26 cellular contexts compared by ENCODE assay signal in genomic region chr18:35379421-35379820, GRCh38. TPM values are rescaled to one million over a fixed set of nuclear protein-coding genes. Genes with fewer than 3 reads are reported as not detected.
A peak's percentile ranks its signal among the peaks of the same experiment; 100 is the strongest.
DNase-seq lines count a peak whose midpoint lies in the region; ATAC-seq, FAIRE-seq and TF ChIP-seq lines count a peak whose summit lies in the region.
"Had no signal": no experiment of that assay in that cellular context is flagged by ENCODE, and none has a peak within 500 bp of the region (broad histone marks: within the 10 kb centered on the region; RNA-seq: fewer than 3 reads in every experiment).

No MANE protein-coding gene starts in this region.

- H3K79me2 ChIP-seq in HepG2 (ENCODE audit: insufficient read depth, low read length) = no peaks in the 10 kb centered on the region
- H3K79me2 ChIP-seq in GM12878 (ENCODE audit: control insufficient read depth, insufficient read depth, low read length) = no peaks in the 10 kb centered on the region
- H3K79me2 ChIP-seq in mesendoderm (ENCODE audit: control insufficient read depth, insufficient read depth, low read length) = no peaks in the 10 kb centered on the region

- no peak overlapping the region for H3K27ac Mint-ChIP-seq in type B pancreatic cell
- H3K27ac Mint-ChIP-seq: CD4-positive, alpha-beta memory T cell had no signal

- H3K9ac ChIP-seq in HepG2 (ENCODE audit: insufficient read depth, low read depth, low read length) (no peak overlapping the region), GM12878 (ENCODE audit: control insufficient read depth, insufficient read depth, low read length) (no peak overlapping the region), mesendoderm (ENCODE audit: low read length) (no peak overlapping the region)
- H3K9ac ChIP-seq: BLaER1 treated with 17β-estradiol and CSF1 and Interleukin-3, amounts not matched to agents 10 nM and 100 nM had no signal

- no peak overlapping the region for H2BK15ac ChIP-seq in mesendoderm (replicated peaks; ENCODE audit: low read depth)

- POLR2A ChIA-PET in HepG2 (lab: Yijun Ruan, JAX) = no interaction called here
- POLR2A ChIA-PET in GM12878 (lab: Charles Lee) = no interaction called here

- H2BK5ac ChIP-seq in mesendoderm (ENCODE audit: low read length) = no peak overlapping the region

- no peak overlapping the region for H4K5ac ChIP-seq in mesendoderm (ENCODE audit: low read length)

- SMC1A ChIA-PET in GM12878 (lab: Charles Lee; ENCODE audit: uncharacterized antibody, unreplicated experiment) = interaction anchor here (0.8 to 1.8 kb wide), 2 partner anchors 35 to 148 kb away, joined by 3 to 5 read pairs; partner anchors contain the start of gene ZNF24

- TF ChIP-seq CTCF in HepG2 (CRISPR knock-in tag; IDR thresholded peaks at IDR 0.05) (no peak), right lobe of liver (IDR thresholded peaks at IDR 0.05) (no peak), GM12878 (IDR thresholded peaks at IDR 0.05 in 2 of 3, conservative IDR thresholded peaks at IDR 0.05 in 1 of 3; ENCODE audit: control insufficient read depth in 2 of 3, extremely low read depth in 1 of 3, insufficient read depth in 1 of 3, low read depth in 3 of 3, low read length in 3 of 3) (no peak), type B pancreatic cell (conservative IDR thresholded peaks at IDR 0.05) (no peak)

- no peak overlapping the region for H3K4ac ChIP-seq in mesendoderm (ENCODE audit: low read depth, low read length)

- H4K20me1 ChIP-seq in HepG2 (ENCODE audit: insufficient read depth, low read length) (no peaks in the 10 kb centered on the region), GM12878 (ENCODE audit: control insufficient read depth, insufficient read depth) (no peaks in the 10 kb centered on the region)
- H4K20me1 ChIP-seq: BLaER1 treated with 17β-estradiol and CSF1 and Interleukin-3, amounts not matched to agents 10 nM and 100 nM had no signal

- no peak overlapping the region for H4K8ac ChIP-seq in mesendoderm (ENCODE audit: low read depth, low read length)

- H3K23ac ChIP-seq in mesendoderm (ENCODE audit: low read length) = no peak overlapping the region

- TF ChIP-seq RAD21 in HepG2 (CRISPR knock-in tag; IDR thresholded peaks at IDR 0.05) (no peak), GM12878 (IDR thresholded peaks at IDR 0.05; ENCODE audit: insufficient read depth, low read depth, low read length) (no peak)

- 5% methylated on average over 2 of the region's 2 CpGs for WGBS in HepG2 (ENCODE audit: low lambda C conversion rate)
- WGBS in right lobe of liver (ENCODE audit: insufficient coverage, low coverage, low lambda C conversion rate, missing lambda C conversion rate) = 73% methylated on average over 2 of the region's 2 CpGs
- WGBS in GM12878 (ENCODE audit: insufficient coverage, insufficient replicate concordance, low lambda C conversion rate, missing lambda C conversion rate) = 36% methylated on average over 2 of the region's 2 CpGs
- no CpG with 5 or more reads among the region's 2 CpGs for WGBS in mesendoderm (ENCODE audit: extremely low coverage, insufficient coverage, low lambda C conversion rate)

- H3K4me3 ChIP-seq in HepG2 (replicated peaks in 1 of 3; ENCODE audit: insufficient read depth in 1 of 3, low read depth in 2 of 3, low read length in 3 of 3) (no peak overlapping the region), right lobe of liver (no peak overlapping the region), GM12878 (no peak overlapping the region), mesendoderm (ENCODE audit: low read length) (no peak overlapping the region)
- H3K4me3 ChIP-seq: A549; BLaER1 treated with 17β-estradiol and CSF1 and Interleukin-3, amounts not matched to agents 10 nM and 100 nM; HAP-1 had no signal

- H3K27ac ChIP-seq in HepG2 (ENCODE audit: extremely low read length, insufficient read depth, low read length) (no peak overlapping the region), right lobe of liver (no peak overlapping the region), GM12878 (ENCODE audit: control insufficient read depth, insufficient read depth) (no peak overlapping the region), mesendoderm (ENCODE audit: low read depth, low read length) (no peak overlapping the region)
- H3K27ac ChIP-seq: A549; BLaER1 treated with 17β-estradiol and CSF1 and Interleukin-3, amounts not matched to agents 10 nM and 100 nM had no signal

- no peaks in the 10 kb centered on the region; a peak in 1 of 5 replicates for H3K27me3 ChIP-seq in HepG2 (ENCODE audit: control insufficient read depth in 1 of 2, insufficient read depth in 2 of 2, low read length in 2 of 2)
- H3K27me3 ChIP-seq in right lobe of liver = no peaks in the 10 kb centered on the region
- H3K27me3 ChIP-seq in GM12878 (replicated peaks in 1 of 2; ENCODE audit: control insufficient read depth in 2 of 2, insufficient read depth in 2 of 2, low read length in 1 of 2) = no peaks in the 10 kb centered on the region
- no peaks in the 10 kb centered on the region for H3K27me3 ChIP-seq in mesendoderm (ENCODE audit: insufficient read depth, low read length, poor library complexity)
- H3K27me3 ChIP-seq: BE2C had no signal

- H3K4me1 Mint-ChIP-seq in type B pancreatic cell (ENCODE audit: unreplicated experiment) = no peaks in the 10 kb centered on the region

- intact Hi-C loops in HepG2 (cut with micrococcal nuclease; ENCODE audit: unreplicated experiment) = no loop called here
- intact Hi-C loops in right lobe of liver (cut with DNase I) = no loop called here
- intact Hi-C loops in GM12878 (cut with micrococcal nuclease; ENCODE audit: unreplicated experiment) = no loop called here

- H2AK5ac ChIP-seq in mesendoderm (ENCODE audit: low read length) = no peak overlapping the region

- H3K36me3 ChIP-seq in HepG2 (replicated peaks in 1 of 2; ENCODE audit: control insufficient read depth in 1 of 2, insufficient read depth in 2 of 2, low read length in 2 of 2) (no peaks in the 10 kb centered on the region), right lobe of liver (no peaks in the 10 kb centered on the region), GM12878 (ENCODE audit: control insufficient read depth in 2 of 2, insufficient read depth in 2 of 2, low read length in 1 of 2) (no peaks in the 10 kb centered on the region), mesendoderm (ENCODE audit: control insufficient read depth, insufficient read depth, low read length) (no peaks in the 10 kb centered on the region)
- H3K36me3 ChIP-seq: BE2C; BLaER1 treated with 17β-estradiol and CSF1 and Interleukin-3, amounts not matched to agents 10 nM and 100 nM; HAP-1 had no signal

- DNase-seq in HepG2 (ENCODE audit: low spot score) (no peak), right lobe of liver (no peak), GM12878 (ENCODE audit: low read depth, low spot score) (no peak), mesendoderm (peak; percentile 11), type B pancreatic cell (ENCODE audit: extremely low spot score, unreplicated experiment) (no peak), activated gamma-delta T cell (lab: John Stamatoyannopoulos, UW) (no peak), NCI-H1092 treated with DMSO at 0.1 percent for 48 hours (lab: John Stamatoyannopoulos, UW) (no peak), NCI-H1436 treated with DMSO at 0.1 percent for 48 hours (lab: John Stamatoyannopoulos, UW) (no peak)
- DNase-seq: 8988T; ACHN; AML-193; BE2C; Calu3; CD4-positive, alpha-beta memory T cell; COR-L47; DMS79; EL; GDM1; GOT3 had no signal

- H3K27me3 Mint-ChIP-seq in type B pancreatic cell = peaks cover 37% of the 10 kb centered on the region

- FAIRE-seq in HepG2 (lab: Jason Lieb, UNC) (no peak), GM12878 (lab: Jason Lieb, UNC) (no peak)
- FAIRE-seq: A549, GM12891, GM18507, H54 had no signal

- BruUV-seq in HepG2 (replicated peaks; lab: Mats Ljungman, UMichigan) (no TSS peak), GM12878 (replicated peaks; lab: Mats Ljungman, UMichigan) (no TSS peak)

- peak overlapping the region; percentile 56 for H2AFZ ChIP-seq in HepG2 (ENCODE audit: low read length)
- H2AFZ ChIP-seq in GM12878 (ENCODE audit: control insufficient read depth, low read depth, low read length) = no peak overlapping the region

- in situ Hi-C loops in HepG2 (cut with HindIII; ENCODE audit: extremely low pct_ligation_motif_present, low pct_unique_long_range_greater_than_20kb) = loop anchor here (25.0 kb wide), 1 partner anchor 583 kb away; the partner anchor contains the start of gene RMP24
- in situ Hi-C loops in GM12878 (cut with MboI) = no loop called here

- H3K56ac ChIP-seq in mesendoderm (ENCODE audit: low read length) = no peak overlapping the region

- H3K9me3 Mint-ChIP-seq in type B pancreatic cell = no peaks in the 10 kb centered on the region

- H3K18ac ChIP-seq in mesendoderm (ENCODE audit: low read length) = no peak overlapping the region

- peak overlapping the region; percentile 14 for H3K4me3 Mint-ChIP-seq in type B pancreatic cell
- H3K4me3 Mint-ChIP-seq: CD14-positive monocyte had no signal

- H3K4me1 ChIP-seq in HepG2 (ENCODE audit: insufficient read depth, low read length) (peaks cover 6% of the 10 kb centered on the region; the same call in 1 of the 2 replicates), right lobe of liver (peaks cover 0 to 4% (median 0%) of the 10 kb centered on the region in 4 donors), GM12878 (ENCODE audit: control insufficient read depth, insufficient read depth, low read length) (no peaks in the 10 kb centered on the region), mesendoderm (ENCODE audit: control insufficient read depth, low read depth, low read length) (no peaks in the 10 kb centered on the region)
- H3K4me1 ChIP-seq: A549, BE2C, HAP-1 had no signal

- H3K36me3 Mint-ChIP-seq in type B pancreatic cell = no peaks in the 10 kb centered on the region
- H3K36me3 Mint-ChIP-seq: CD4-positive, alpha-beta memory T cell had no signal

- H3K9me3 ChIP-seq in HepG2 (ENCODE audit: low read length) (no peaks in the 10 kb centered on the region), right lobe of liver (no peaks in the 10 kb centered on the region), GM12878 (replicated peaks; ENCODE audit: control insufficient read depth, insufficient read depth, low read length) (no peaks in the 10 kb centered on the region)
- H3K9me3 ChIP-seq: A549, BE2C, HAP-1 had no signal

- no peak for TF ChIP-seq EP300 in HepG2 (IDR thresholded peaks at IDR 0.05; ENCODE audit: low read depth in 2 of 2, low read length in 2 of 2)
- TF ChIP-seq EP300 in HepG2 (CRISPR knock-in tag; IDR thresholded peaks at IDR 0.05; ENCODE audit: borderline replicate concordance) = no peak
- no peak for TF ChIP-seq EP300 in GM12878 (IDR thresholded peaks at IDR 0.05; ENCODE audit: borderline replicate concordance in 1 of 2, control insufficient read depth in 1 of 2, low read depth in 2 of 2, low read length in 2 of 2)

- CTCF ChIA-PET in HepG2 (lab: Yijun Ruan, JAX; ENCODE audit: low intra/inter-chr PET ratio, low total read pairs) = no interaction called here
- CTCF ChIA-PET in GM12878 (lab: Yijun Ruan, JAX) = interaction anchor here (1.6 kb wide), 1 partner anchor 571 kb away, joined by 3 read pairs; no protein-coding TSS in a partner anchor

- H3K4me2 ChIP-seq in HepG2 (ENCODE audit: low read depth, low read length) (no peak overlapping the region), GM12878 (ENCODE audit: control insufficient read depth, insufficient read depth) (no peak overlapping the region), mesendoderm (ENCODE audit: low read length) (no peak overlapping the region)
- H3K4me2 ChIP-seq: A549; BLaER1 treated with 17β-estradiol and CSF1 and Interleukin-3, amounts not matched to agents 10 nM and 100 nM had no signal

- no peak overlapping the region for H2BK120ac ChIP-seq in mesendoderm (ENCODE audit: low read depth, low read length)

- TF ChIP-seq POLR2A in HepG2 (IDR thresholded peaks at IDR 0.05; ENCODE audit: insufficient read depth in 1 of 2, low read depth in 2 of 2, low read length in 2 of 2) = no peak
- TF ChIP-seq POLR2A in right lobe of liver (IDR thresholded peaks at IDR 0.05) = no peak
- TF ChIP-seq POLR2A in GM12878 (IDR thresholded peaks at IDR 0.05; ENCODE audit: low read depth, low read length) = no peak

- no peaks in the 10 kb centered on the region for H3K79me1 ChIP-seq in mesendoderm (ENCODE audit: low read length)

- RAD21 ChIA-PET in GM12878 (lab: Charles Lee; ENCODE audit: unreplicated experiment) = no interaction called here

- ATAC-seq in HepG2 = no peak
- no peak for ATAC-seq in right lobe of liver
- ATAC-seq in GM12878 = no peak
- ATAC-seq: A549 had no signal

RNA-seq across cellular contexts. Expression of gene ZNF396, which starts 2.3 kb away (rescaled TPM):
- total RNA-seq in HepG2 (2016; rRNA removed; fragmentation: Illumina TruSeq; extraction: Trizol) (0.75 and 1.6 TPM in 2 replicates), right lobe of liver (1 to 10 TPM in 4 of 6 experiments, under 1 TPM in 2; 0.62 to 1.9 (median 1.5) TPM), GM12878 (2014; rRNA removed) (0.51 and 0.76 TPM in 2 replicates), GM12878 (2014; rRNA removed; fragmentation: Illumina TruSeq; extraction: Trizol) (0.58 and 0.60 TPM in 2 replicates), GM12878 (2021) (0.45 and 0.46 TPM in 2 replicates), type B pancreatic cell (ENCODE audit: low replicate concordance) (4.8 and 4.9 TPM in 2 replicates)
- total RNA-seq in HepG2 (2016; cell fraction: cytosol; rRNA removed; fragmentation: Illumina TruSeq; extraction: Trizol; ENCODE audit: low read depth) = 0.18 and 0.40 TPM in 2 replicates
- total RNA-seq in HepG2 (2016; cell fraction: insoluble cytoplasmic fraction; rRNA removed; fragmentation: Illumina TruSeq; extraction: Trizol) = 1.2 TPM in 2 replicates
- 0.69 and 0.93 TPM in 2 replicates for total RNA-seq in HepG2 (2016; cell fraction: membrane; rRNA removed; fragmentation: Illumina TruSeq; extraction: Trizol)
- 0.78 and 1.1 TPM in 2 replicates for total RNA-seq in HepG2 (2016; cell fraction: nucleus; rRNA removed; fragmentation: Illumina TruSeq; extraction: Trizol)
- polyA plus RNA-seq in HepG2 (2011; rRNA removed) (0.25 and 0.47 TPM in 2 replicates), GM12878 (2011; rRNA removed) (0.60 and 0.84 TPM in 2 replicates), GM12878 (2014; fragmentation: Illumina TruSeq; extraction: Trizol) (0.48 and 1.3 TPM in 2 replicates), GM12878 (2014; fragmentation: Nextera tagmentation; extraction: Ambion mirVana) (under 1 TPM; 0.14 to 0.37 TPM), GM12878 (2014; rRNA removed) (0.24 and 0.33 TPM in 2 replicates), GM12878 (2016; fragmentation: Nextera tagmentation; extraction: Ambion mirVana) (under 1 TPM; 0.40 to 0.79 TPM)
- 0.17 and 0.27 TPM in 2 replicates for polyA plus RNA-seq in HepG2 (2011; cell fraction: cytosol; rRNA removed)
- polyA plus RNA-seq in HepG2 (2011; cell fraction: nucleus; rRNA removed) = 0.31 and 0.80 TPM in 2 replicates
- 0.39 and 0.67 TPM in 2 replicates for polyA plus RNA-seq in HepG2 (2012)
- 0.05 and 0.12 TPM in 2 replicates for polyA plus RNA-seq in HepG2 (2016; cell fraction: cytosol; fragmentation: Illumina TruSeq; extraction: Trizol; ENCODE audit: low read depth)
- polyA plus RNA-seq in HepG2 (2016; cell fraction: insoluble cytoplasmic fraction; fragmentation: Illumina TruSeq; extraction: Trizol; ENCODE audit: low read depth) = 1.0 and 1.3 TPM in 2 replicates
- 0.16 and 0.18 TPM in 2 replicates for polyA plus RNA-seq in HepG2 (2016; cell fraction: membrane; fragmentation: Illumina TruSeq; extraction: Trizol; ENCODE audit: low read depth)
- polyA plus RNA-seq in HepG2 (2016; cell fraction: nucleus; fragmentation: Illumina TruSeq; extraction: Trizol; ENCODE audit: insufficient read depth, low read depth) = 1.2 and 2.7 TPM in 2 replicates
- 0.54 TPM in 1 of 2 replicates, not detected in the other for polyA minus RNA-seq in HepG2 (2011; rRNA and poly(A)+ RNA removed; ENCODE audit: low replicate concordance)
- polyA minus RNA-seq in HepG2 (2011; cell fraction: cytosol; rRNA and poly(A)+ RNA removed) = 0.20 TPM in 1 of 2 replicates, not detected in the other
- polyA minus RNA-seq in HepG2 (2011; cell fraction: nucleus; rRNA and poly(A)+ RNA removed) = 1.0 and 1.7 TPM in 2 replicates
- total RNA-seq in GM12878 (2013; cell fraction: nucleolus; rRNA removed) = 3.6 and 3.8 TPM in 2 replicates
- 0.35 TPM for polyA plus RNA-seq in GM12878 (2011; ENCODE audit: low read depth)
- 0.22 and 0.31 TPM in 2 replicates for polyA plus RNA-seq in GM12878 (2011; cell fraction: cytosol; rRNA removed)
- polyA plus RNA-seq in GM12878 (2011; cell fraction: nucleus; rRNA removed) = 0.26 and 0.31 TPM in 2 replicates
- 0.43 and 0.69 TPM in 2 replicates for polyA plus RNA-seq in GM12878 (2012)
- 0.51 and 0.62 TPM in 2 replicates for polyA minus RNA-seq in GM12878 (2011; rRNA and poly(A)+ RNA removed)
- polyA minus RNA-seq in GM12878 (2011; cell fraction: cytosol; rRNA and poly(A)+ RNA removed) = not detected in 2 replicates
- 0.29 and 0.36 TPM in 2 replicates for polyA minus RNA-seq in GM12878 (2011; cell fraction: nucleus; rRNA and poly(A)+ RNA removed)
- 0.42 TPM for polyA plus RNA-seq in mesendoderm (2013, experiment 1 of 2)
- 0.62 TPM for polyA plus RNA-seq in mesendoderm (2013, experiment 2 of 2)

RNA-seq across cellular contexts. Expression of gene ZNF24, which starts 35.2 kb away (rescaled TPM):
- total RNA-seq in HepG2 (2016; rRNA removed; fragmentation: Illumina TruSeq; extraction: Trizol) (41.1 and 79.4 TPM in 2 replicates), right lobe of liver (10 to 100 TPM; 17.7 to 31.5 (median 25.5) TPM), GM12878 (2014; rRNA removed) (19.7 and 25.1 TPM in 2 replicates), GM12878 (2014; rRNA removed; fragmentation: Illumina TruSeq; extraction: Trizol) (30.7 and 31.5 TPM in 2 replicates), GM12878 (2021) (34.0 and 34.6 TPM in 2 replicates), type B pancreatic cell (ENCODE audit: low replicate concordance) (52.6 and 64.1 TPM in 2 replicates)
- total RNA-seq in HepG2 (2016; cell fraction: cytosol; rRNA removed; fragmentation: Illumina TruSeq; extraction: Trizol; ENCODE audit: low read depth) = 3.0 and 3.5 TPM in 2 replicates
- 42.2 and 74.3 TPM in 2 replicates for total RNA-seq in HepG2 (2016; cell fraction: insoluble cytoplasmic fraction; rRNA removed; fragmentation: Illumina TruSeq; extraction: Trizol)
- 14.5 and 17.5 TPM in 2 replicates for total RNA-seq in HepG2 (2016; cell fraction: membrane; rRNA removed; fragmentation: Illumina TruSeq; extraction: Trizol)
- 38.9 and 40.1 TPM in 2 replicates for total RNA-seq in HepG2 (2016; cell fraction: nucleus; rRNA removed; fragmentation: Illumina TruSeq; extraction: Trizol)
- polyA plus RNA-seq in HepG2 (2011; rRNA removed) (15.3 and 19.5 TPM in 2 replicates), GM12878 (2011; rRNA removed) (28.8 and 43.1 TPM in 2 replicates), GM12878 (2014; fragmentation: Illumina TruSeq; extraction: Trizol) (25.9 and 35.3 TPM in 2 replicates), GM12878 (2014; fragmentation: Nextera tagmentation; extraction: Ambion mirVana) (10 to 100 TPM; 19.3 to 41.6 TPM), GM12878 (2014; rRNA removed) (12.4 and 13.6 TPM in 2 replicates), GM12878 (2016; fragmentation: Nextera tagmentation; extraction: Ambion mirVana) (10 to 100 TPM; 27.7 to 41.7 TPM)
- polyA plus RNA-seq in HepG2 (2011; cell fraction: cytosol; rRNA removed) = 6.8 and 11.2 TPM in 2 replicates
- 16.1 and 19.5 TPM in 2 replicates for polyA plus RNA-seq in HepG2 (2011; cell fraction: nucleus; rRNA removed)
- polyA plus RNA-seq in HepG2 (2012) = 20.6 and 22.9 TPM in 2 replicates
- polyA plus RNA-seq in HepG2 (2016; cell fraction: cytosol; fragmentation: Illumina TruSeq; extraction: Trizol; ENCODE audit: low read depth) = 1.2 and 1.3 TPM in 2 replicates
- polyA plus RNA-seq in HepG2 (2016; cell fraction: insoluble cytoplasmic fraction; fragmentation: Illumina TruSeq; extraction: Trizol; ENCODE audit: low read depth) = 47.3 and 52.5 TPM in 2 replicates
- polyA plus RNA-seq in HepG2 (2016; cell fraction: membrane; fragmentation: Illumina TruSeq; extraction: Trizol; ENCODE audit: low read depth) = 4.5 and 5.5 TPM in 2 replicates
- 35.4 and 37.7 TPM in 2 replicates for polyA plus RNA-seq in HepG2 (2016; cell fraction: nucleus; fragmentation: Illumina TruSeq; extraction: Trizol; ENCODE audit: insufficient read depth, low read depth)
- 21.1 and 37.0 TPM in 2 replicates for polyA minus RNA-seq in HepG2 (2011; rRNA and poly(A)+ RNA removed; ENCODE audit: low replicate concordance)
- 18.9 and 21.4 TPM in 2 replicates for polyA minus RNA-seq in HepG2 (2011; cell fraction: cytosol; rRNA and poly(A)+ RNA removed)
- polyA minus RNA-seq in HepG2 (2011; cell fraction: nucleus; rRNA and poly(A)+ RNA removed) = 58.4 and 65.5 TPM in 2 replicates
- total RNA-seq in GM12878 (2013; cell fraction: nucleolus; rRNA removed) = 44.4 and 46.3 TPM in 2 replicates
- 9.2 TPM for polyA plus RNA-seq in GM12878 (2011; ENCODE audit: low read depth)
- 8.9 and 10.6 TPM in 2 replicates for polyA plus RNA-seq in GM12878 (2011; cell fraction: cytosol; rRNA removed)
- polyA plus RNA-seq in GM12878 (2011; cell fraction: nucleus; rRNA removed) = 31.9 and 38.7 TPM in 2 replicates
- 14.4 and 15.7 TPM in 2 replicates for polyA plus RNA-seq in GM12878 (2012)
- polyA minus RNA-seq in GM12878 (2011; rRNA and poly(A)+ RNA removed) = 24.3 and 33.4 TPM in 2 replicates
- 9.4 and 10.7 TPM in 2 replicates for polyA minus RNA-seq in GM12878 (2011; cell fraction: cytosol; rRNA and poly(A)+ RNA removed)
- polyA minus RNA-seq in GM12878 (2011; cell fraction: nucleus; rRNA and poly(A)+ RNA removed) = 23.8 and 27.9 TPM in 2 replicates
- 35.8 TPM for polyA plus RNA-seq in mesendoderm (2013, experiment 1 of 2)
- 35.7 TPM for polyA plus RNA-seq in mesendoderm (2013, experiment 2 of 2)
